ENCODE assay signal across 25 cellular contexts in the genomic region with DNA sequence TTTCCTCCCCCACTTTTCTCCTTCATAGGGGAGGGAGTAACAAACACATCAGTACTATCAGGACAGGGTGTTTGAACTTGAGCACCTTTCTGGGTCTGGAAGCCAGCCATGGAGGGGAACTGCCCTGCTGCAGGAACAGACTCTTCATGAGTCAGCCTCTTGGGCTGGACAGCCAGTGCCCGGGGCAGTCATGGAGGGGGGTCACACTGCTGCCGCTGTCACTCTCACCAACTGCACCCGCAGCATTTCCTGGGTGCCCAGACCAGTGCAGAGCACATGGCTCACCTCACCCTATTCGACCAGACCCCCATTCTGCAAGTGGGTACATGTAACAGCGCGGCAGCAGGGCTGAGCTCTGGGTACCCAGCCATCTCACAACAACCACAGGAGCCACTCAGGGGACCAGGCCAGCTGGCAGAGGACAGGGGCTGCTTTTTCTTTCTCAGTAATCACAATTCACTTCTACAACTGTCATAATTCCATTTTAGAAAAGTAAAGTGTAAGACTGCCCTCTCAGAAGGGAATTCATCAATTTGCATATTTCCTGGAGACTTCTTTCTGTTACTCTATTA.
"Had no signal": no experiment of that assay in that cellular context is flagged by ENCODE, and none has a peak within 500 bp of the region (broad histone marks: within the 10 kb centered on the region; RNA-seq: fewer than 3 reads in every experiment).

No MANE protein-coding gene starts in this region.

- H3K36me3 ChIP-seq: adrenal gland, ascending aorta, left lung, neutrophil, sigmoid colon had no signal

- H3K9ac ChIP-seq: parathyroid adenoma had no signal

- H3K9me3 ChIP-seq: ascending aorta, neutrophil, sigmoid colon, testis had no signal

- H3K4me1 Mint-ChIP-seq: activated T-helper 17 cell treated with anti-CD3 and anti-CD28 coated beads, Interleukin-2, amount 50 U/mL, for 72 hours; central memory CD8-positive, alpha-beta T cell; mesothelial cell of epicardium; WTC11 had no signal

- H3K4me1 ChIP-seq: adrenal gland, ascending aorta, left lung, parathyroid adenoma, sigmoid colon, testis had no signal

- H3K27ac Mint-ChIP-seq: activated naive CD8-positive, alpha-beta T cell; activated T-cell treated with anti-CD3 and anti-CD28 coated beads, Interleukin-2, amount 50 U/mL, for 24 hours; activated T-helper 17 cell treated with anti-CD3 and anti-CD28 coated beads, Interleukin-2, amount 50 U/mL, for 72 hours; endodermal cell; mesothelial cell of epicardium; natural killer cell treated with Interleukin-12 subunit alpha and Interleukin-12 subunit beta and Interleukin-15 and Interleukin-18, amount 100 ng/mL, for 72 hours; type B pancreatic cell; WTC11 had no signal

- DNase-seq: activated T-cell treated with anti-CD3 and anti-CD28 coated beads, Interleukin-2, amount 50 U/mL, for 24 hours; endodermal cell; kidney glomerular epithelial cell; left lung; sigmoid colon; stimulated activated CD4-positive, alpha-beta T cell treated with anti-CD3 and anti-CD28 coated beads, Interleukin-15, amount 100 ng/mL, for 24 hours; stimulated activated CD4-positive, alpha-beta T cell treated with anti-CD3 and anti-CD28 coated beads, Interleukin-2, amount 100 ng/mL, for 48 hours; stimulated activated CD8-positive, alpha-beta memory T cell treated with anti-CD3 and anti-CD28 coated beads, Interleukin-4, amount 100 ng/mL, for 48 hours; stimulated activated naive CD4-positive, alpha-beta T cell; T-helper 9 cell; testis had no signal

- H3K4me2 ChIP-seq: smooth muscle cell had no signal

- H2AFZ ChIP-seq: parathyroid adenoma had no signal

- H3K9me3 Mint-ChIP-seq: type B pancreatic cell had no signal

- H3K27me3 Mint-ChIP-seq: activated naive CD8-positive, alpha-beta T cell; activated T-cell treated with anti-CD3 and anti-CD28 coated beads, Interleukin-2, amount 50 U/mL, for 24 hours; activated T-helper 17 cell treated with anti-CD3 and anti-CD28 coated beads, Interleukin-2, amount 50 U/mL, for 72 hours; central memory CD8-positive, alpha-beta T cell; natural killer cell treated with Interleukin-12 subunit alpha and Interleukin-12 subunit beta and Interleukin-15 and Interleukin-18, amount 100 ng/mL, for 72 hours; type B pancreatic cell had no signal

- H3K27me3 ChIP-seq: adrenal gland, ascending aorta, left lung, neutrophil, sigmoid colon, testis had no signal

- H3K4me3 ChIP-seq: adrenal gland, ascending aorta, coronary artery, left lung, sigmoid colon, smooth muscle cell, testis had no signal

- H3K4me3 Mint-ChIP-seq: activated naive CD8-positive, alpha-beta T cell; activated T-cell treated with anti-CD3 and anti-CD28 coated beads, Interleukin-2, amount 50 U/mL, for 24 hours; activated T-helper 17 cell treated with anti-CD3 and anti-CD28 coated beads, Interleukin-2, amount 50 U/mL, for 72 hours; central memory CD8-positive, alpha-beta T cell; endodermal cell; mesothelial cell of epicardium; natural killer cell treated with Interleukin-12 subunit alpha and Interleukin-12 subunit beta and Interleukin-15 and Interleukin-18, amount 100 ng/mL, for 72 hours; type B pancreatic cell; WTC11 had no signal

- H3K36me3 Mint-ChIP-seq: activated naive CD8-positive, alpha-beta T cell; mesothelial cell of epicardium; natural killer cell treated with Interleukin-12 subunit alpha and Interleukin-12 subunit beta and Interleukin-15 and Interleukin-18, amount 100 ng/mL, for 72 hours had no signal

- H3K79me2 ChIP-seq: parathyroid adenoma had no signal

- H3K27ac ChIP-seq: adrenal gland, ascending aorta, coronary artery, epithelial cell of prostate, left lung, neutrophil, parathyroid adenoma, sigmoid colon, testis had no signal
